In the genomic region with DNA sequence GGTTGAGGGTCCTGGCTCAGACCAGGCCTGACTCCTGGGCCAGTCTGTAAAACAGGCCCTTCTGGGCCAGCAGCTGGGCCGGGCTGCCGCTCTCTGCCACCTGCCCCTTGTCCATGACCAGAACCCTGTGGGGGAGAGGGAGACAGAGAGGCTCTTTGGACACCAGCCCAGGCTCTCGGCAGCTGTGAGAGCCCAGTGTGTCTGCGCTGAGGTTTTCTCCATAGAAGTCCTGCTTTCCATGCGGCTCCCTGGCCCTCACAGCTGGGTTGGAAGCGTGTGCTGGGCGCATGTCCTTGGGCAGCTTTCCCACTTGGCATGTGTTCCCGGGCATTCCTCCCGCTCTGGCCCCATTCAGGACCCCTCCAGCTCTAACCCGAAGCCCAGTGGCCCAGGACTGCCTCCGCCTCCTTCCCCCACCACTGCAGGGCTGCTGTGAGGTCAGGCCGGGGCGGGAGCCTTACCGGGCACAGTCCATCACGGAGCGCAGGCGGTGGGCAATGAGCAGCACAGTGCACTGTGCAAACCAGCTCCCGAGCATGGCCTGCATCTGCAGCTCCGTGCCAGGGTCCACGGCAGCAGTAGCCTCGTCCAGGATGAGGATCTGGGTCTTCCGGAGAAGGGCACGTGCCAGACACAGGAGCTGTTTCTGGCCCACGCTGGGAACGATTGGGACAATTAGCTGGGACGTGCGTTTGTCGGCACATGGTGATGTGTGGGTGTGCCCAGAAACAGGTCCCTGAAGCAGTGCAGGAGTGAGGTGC, we compare ENCODE assay signal across 10 cellular contexts.
DNase-seq lines count a peak whose midpoint lies in the region; ATAC-seq, FAIRE-seq and TF ChIP-seq lines count a peak whose summit lies in the region.
"Had no signal": no experiment of that assay in that cellular context is flagged by ENCODE, and none has a peak within 500 bp of the region (broad histone marks: within the 10 kb centered on the region; RNA-seq: fewer than 3 reads in every experiment).

No MANE protein-coding gene starts in this region.

- H3K27me3 Mint-ChIP-seq in activated CD4-positive, alpha-beta memory T cell treated with anti-CD3 and anti-CD28 coated beads, Interleukin-2, amount 10 ng/mL, durations not matched to agents 7 days and 5 days = peaks cover 2% of the 10 kb centered on the region

- CTCF ChIA-PET in activated CD4-positive, alpha-beta memory T cell treated with anti-CD3 and anti-CD28 coated beads, Interleukin-2, amount 10 ng/mL, durations not matched to agents 7 days and 5 days (lab: Charles Lee) = no interaction called here

- H3K4me3 ChIP-seq in HFF-Myc (replicated peaks; ENCODE audit: low read depth, low read length) = no peak overlapping the region
- H3K4me3 ChIP-seq in kidney (ENCODE audit: low read length in 2 of 2) = no peak overlapping the region

- ATAC-seq in stimulated activated effector memory CD8-positive, alpha-beta T cell treated with anti-CD3 and anti-CD28 coated beads, Interleukin-12 subunit alpha, Interleukin-12 subunit beta, amount 100 ng/mL, for 72 hours = peak; percentile 31

- FAIRE-seq in kidney (lab: Jason Lieb, UNC) = no peak

- no peaks in the 10 kb centered on the region for H3K9me3 ChIP-seq in kidney (ENCODE audit: control insufficient read depth in 1 of 2, low read length in 2 of 2)

- no peak overlapping the region for H3K27ac Mint-ChIP-seq in stimulated activated effector memory CD8-positive, alpha-beta T cell treated with anti-CD3 and anti-CD28 coated beads, Interleukin-12 subunit alpha, Interleukin-12 subunit beta, amount 100 ng/mL, for 72 hours
- no peak overlapping the region for H3K27ac Mint-ChIP-seq in activated CD4-positive, alpha-beta memory T cell treated with anti-CD3 and anti-CD28 coated beads, Interleukin-2, amount 10 ng/mL, durations not matched to agents 7 days and 5 days

- POLR2A ChIA-PET in activated CD4-positive, alpha-beta memory T cell treated with anti-CD3 and anti-CD28 coated beads, Interleukin-2, amount 10 ng/mL, durations not matched to agents 7 days and 5 days (lab: Charles Lee) = no interaction called here

- peaks cover 19 to 30% of the 10 kb centered on the region in 2 donors for H3K4me1 ChIP-seq in kidney (ENCODE audit: control insufficient read depth in 1 of 2, insufficient read depth in 1 of 2, low read depth in 1 of 2, low read length in 2 of 2)

- peaks cover 34% of the 10 kb centered on the region for H3K36me3 Mint-ChIP-seq in stimulated activated effector memory CD8-positive, alpha-beta T cell treated with anti-CD3 and anti-CD28 coated beads, Interleukin-12 subunit alpha, Interleukin-12 subunit beta, amount 100 ng/mL, for 72 hours
- peaks cover 4% of the 10 kb centered on the region for H3K36me3 Mint-ChIP-seq in activated CD4-positive, alpha-beta memory T cell treated with anti-CD3 and anti-CD28 coated beads, Interleukin-2, amount 10 ng/mL, durations not matched to agents 7 days and 5 days (ENCODE audit: low read depth)

- H3K27ac ChIP-seq in caudate nucleus (ENCODE audit: low read depth, low read length) (no peak overlapping the region), kidney (ENCODE audit: low read depth in 2 of 2, low read length in 2 of 2) (peak overlapping the region; percentile 19 to 79)

- intact Hi-C loops in kidney (cut with DNase I) = no loop called here

- no peaks in the 10 kb centered on the region for H3K9me3 Mint-ChIP-seq in stimulated activated effector memory CD8-positive, alpha-beta T cell treated with anti-CD3 and anti-CD28 coated beads, Interleukin-12 subunit alpha, Interleukin-12 subunit beta, amount 100 ng/mL, for 72 hours
- H3K9me3 Mint-ChIP-seq in activated CD4-positive, alpha-beta memory T cell treated with anti-CD3 and anti-CD28 coated beads, Interleukin-2, amount 10 ng/mL, durations not matched to agents 7 days and 5 days = no peaks in the 10 kb centered on the region

- H3K36me3 ChIP-seq in kidney (ENCODE audit: control insufficient read depth in 1 of 2, insufficient read depth in 2 of 2, low read length in 2 of 2) = peaks cover 0 to 9% of the 10 kb centered on the region in 2 donors

- TF ChIP-seq CTCF in HFF-Myc (IDR thresholded peaks at IDR 0.05; ENCODE audit: low read depth, low read length, missing control alignments) = no peak
- TF ChIP-seq CTCF in kidney (IDR thresholded peaks at IDR 0.05; ENCODE audit: borderline replicate concordance, extremely low read depth, insufficient read depth) = no peak

- DNase-seq in HFF-Myc (ENCODE audit: extremely low read depth, low read depth) (peak; percentile 59), caudate nucleus (lab: John Stamatoyannopoulos, UW) (peak in 60 of 61 donors; percentile 6 to 91 (median 74)), kidney (peak; percentile 85), GOT3 (lab: John Stamatoyannopoulos, UW) (no peak), islet precursor cell (no peak), OCI-M2 (lab: John Stamatoyannopoulos, UW; ENCODE audit: unreplicated experiment) (no peak)
- DNase-seq in stimulated activated effector memory CD8-positive, alpha-beta T cell treated with anti-CD3 and anti-CD28 coated beads, Interleukin-12 subunit alpha, Interleukin-12 subunit beta, amount 100 ng/mL, for 72 hours (ENCODE audit: low spot score in 2 of 2) = no peak
- no peak for DNase-seq in activated CD4-positive, alpha-beta memory T cell treated with anti-CD3 and anti-CD28 coated beads, Interleukin-2, amount 10 ng/mL, durations not matched to agents 7 days and 5 days
- DNase-seq: GF-D8, glutamatergic neuron had no signal

- no peak overlapping the region for H3K9ac ChIP-seq in kidney (ENCODE audit: low read length in 2 of 2)

- no peaks in the 10 kb centered on the region for H3K4me1 Mint-ChIP-seq in stimulated activated effector memory CD8-positive, alpha-beta T cell treated with anti-CD3 and anti-CD28 coated beads, Interleukin-12 subunit alpha, Interleukin-12 subunit beta, amount 100 ng/mL, for 72 hours
- H3K4me1 Mint-ChIP-seq in activated CD4-positive, alpha-beta memory T cell treated with anti-CD3 and anti-CD28 coated beads, Interleukin-2, amount 10 ng/mL, durations not matched to agents 7 days and 5 days = no peaks in the 10 kb centered on the region

- H3K4me3 Mint-ChIP-seq in stimulated activated effector memory CD8-positive, alpha-beta T cell treated with anti-CD3 and anti-CD28 coated beads, Interleukin-12 subunit alpha, Interleukin-12 subunit beta, amount 100 ng/mL, for 72 hours = no peak overlapping the region
- H3K4me3 Mint-ChIP-seq in activated CD4-positive, alpha-beta memory T cell treated with anti-CD3 and anti-CD28 coated beads, Interleukin-2, amount 10 ng/mL, durations not matched to agents 7 days and 5 days = no peak overlapping the region

Comparison
In these comparisons a context has a peak if more than half of its experiments do, and no peak if none do; other contexts are left out.
1. DNase-seq: peak in HFF-Myc (single experiment), caudate nucleus (60 of 61) and kidney (single experiment); none in stimulated activated effector memory CD8-positive, alpha-beta T cell treated with anti-CD3 and anti-CD28 coated beads, Interleukin-12 subunit alpha, Interleukin-12 subunit beta, amount 100 ng/mL, for 72 hours (0 of 2), activated CD4-positive, alpha-beta memory T cell treated with anti-CD3 and anti-CD28 coated beads, Interleukin-2, amount 10 ng/mL, durations not matched to agents 7 days and 5 days (single experiment), GOT3 (single experiment), islet precursor cell (single experiment) and OCI-M2 (single experiment).